ENCODE assay signal across 20 cellular contexts in genomic region chr7:108045669-108046068, GRCh38. TPM values are rescaled to one million over a fixed set of nuclear protein-coding genes. Genes with fewer than 3 reads are reported as not detected.
DNase-seq lines count a peak whose midpoint lies in the region; ATAC-seq and TF ChIP-seq lines count a peak whose summit lies in the region.
"Had no signal": no experiment of that assay in that cellular context is flagged by ENCODE, and none has a peak within 500 bp of the region (broad histone marks: within the 10 kb centered on the region; RNA-seq: fewer than 3 reads in every experiment).

No MANE protein-coding gene starts in this region.

- H3K36me3 Mint-ChIP-seq in type B pancreatic cell, result no peaks in the 10 kb centered on the region

- no peaks in the 10 kb centered on the region for H3K27me3 ChIP-seq in right atrium auricular region
- H3K27me3 ChIP-seq: BLaER1 treated with 17β-estradiol and CSF1 and Interleukin-3, amounts not matched to agents 10 nM and 100 nM had no signal

- WGBS in mesodermal cell (ENCODE audit: insufficient coverage in 2 of 2), 2 experiments, result 100% methylated on average over 1 of the region's 1 CpG

- H3K27ac ChIP-seq in right atrium auricular region (peak overlapping the region in 1 of 2 donors; percentile 11), mesodermal cell (ENCODE audit: low read depth, low read length, severe bottlenecking) (peak overlapping the region; percentile 4)
- H3K27ac ChIP-seq: BLaER1 treated with 17β-estradiol and CSF1 and Interleukin-3, amounts not matched to agents 10 nM and 100 nM had no signal

- intact Hi-C loops in left ventricle myocardium superior (cut with micrococcal nuclease), result no loop called here

- peak overlapping the region; percentile 6 for H3K27ac Mint-ChIP-seq in type B pancreatic cell
- H3K27ac Mint-ChIP-seq: activated T-cell treated with anti-CD3 and anti-CD28 coated beads, Interleukin-2, amount 50 U/mL, for 24 hours had no signal

- H3K9me3 ChIP-seq in right atrium auricular region, result no peaks in the 10 kb centered on the region
- H3K9me3 ChIP-seq in mesodermal cell (ENCODE audit: control insufficient read depth, low read length), result no peaks in the 10 kb centered on the region
- H3K9me3 ChIP-seq: BLaER1 treated with 17β-estradiol and CSF1 and Interleukin-3, amounts not matched to agents 10 nM and 100 nM had no signal

- no peak overlapping the region for H3K4me3 Mint-ChIP-seq in type B pancreatic cell
- H3K4me3 Mint-ChIP-seq: activated T-cell treated with anti-CD3 and anti-CD28 coated beads, Interleukin-2, amount 50 U/mL, for 24 hours had no signal

- no peak overlapping the region for H3K4me3 ChIP-seq in right atrium auricular region
- H3K4me3 ChIP-seq in mesodermal cell (ENCODE audit: extremely low read depth, insufficient read depth, low read length, poor library complexity, severe bottlenecking), result no peak overlapping the region
- H3K4me3 ChIP-seq: BLaER1 treated with 17β-estradiol and CSF1 and Interleukin-3, amounts not matched to agents 10 nM and 100 nM; GM12878 had no signal

- H3K36me3 ChIP-seq in right atrium auricular region, result no peaks in the 10 kb centered on the region
- no peaks in the 10 kb centered on the region for H3K36me3 ChIP-seq in mesodermal cell (ENCODE audit: control insufficient read depth, insufficient read depth, low read length)
- H3K36me3 ChIP-seq: BLaER1 treated with 17β-estradiol and CSF1 and Interleukin-3, amounts not matched to agents 10 nM and 100 nM had no signal

- in situ Hi-C loops in KBM-7 (cut with MboI; ENCODE audit: low pct_unique_long_range_greater_than_20kb, low sequenced_read_pairs), result no loop called here

- no peak for TF ChIP-seq CTCF in right atrium auricular region (IDR thresholded peaks at IDR 0.05)
- TF ChIP-seq CTCF in type B pancreatic cell (conservative IDR thresholded peaks at IDR 0.05), result no peak

- no peaks in the 10 kb centered on the region for H3K9me3 Mint-ChIP-seq in type B pancreatic cell
- H3K9me3 Mint-ChIP-seq: activated T-cell treated with anti-CD3 and anti-CD28 coated beads, Interleukin-2, amount 50 U/mL, for 24 hours had no signal

- H3K4me1 ChIP-seq in right atrium auricular region (no peaks in the 10 kb centered on the region), mesodermal cell (ENCODE audit: control insufficient read depth, insufficient read depth, low read length, poor library complexity, severe bottlenecking) (no peaks in the 10 kb centered on the region)

- ATAC-seq in left ventricle myocardium superior, result peak; percentile 22
- no peak for ATAC-seq in HG03159 (IDR thresholded peaks at IDR 0.05; ENCODE audit: unreplicated experiment)
- ATAC-seq: activated CD4-positive, CD25-positive, alpha-beta regulatory T cell treated with anti-CD3 and anti-CD28 coated beads, Interleukin-2, amount 50 U/mL, for 24 hours; GM12878; left lobe of liver had no signal

- H3K27me3 Mint-ChIP-seq in type B pancreatic cell, result no peaks in the 10 kb centered on the region

- DNase-seq in left ventricle myocardium superior, result no peak
- DNase-seq in right atrium auricular region (ENCODE audit: low spot score), result no peak
- DNase-seq in fibroblast of gingiva (ENCODE audit: low read depth), result peak; percentile 94
- no peak for DNase-seq in type B pancreatic cell (ENCODE audit: extremely low spot score, unreplicated experiment)
- no peak for DNase-seq in KBM-7
- DNase-seq in NCI-H128 (lab: John Stamatoyannopoulos, UW; ENCODE audit: unreplicated experiment), result no peak
- DNase-seq: activated T-cell treated with anti-CD3 and anti-CD28 coated beads, Interleukin-2, amount 50 U/mL, for 24 hours; amniotic stem cell; caudate nucleus; DND-41; NCI-H1092 treated with DMSO at 0.1 percent for 48 hours; NCI-H2081; NCI-H446; OCI-M1 had no signal

- H3K4me1 Mint-ChIP-seq in type B pancreatic cell (ENCODE audit: unreplicated experiment), result peaks cover 12% of the 10 kb centered on the region

RNA-seq across cellular contexts. Expression of gene LAMB1, which starts 42.7 kb away (rescaled TPM):
- total RNA-seq in left ventricle myocardium superior, result 56.1 TPM
- 10 to 100 TPM; 52.2 to 60.7 TPM for total RNA-seq in right atrium auricular region
- 263 TPM for polyA plus RNA-seq in mesodermal cell (2013, experiment 1 of 2)
- polyA plus RNA-seq in mesodermal cell (2013, experiment 2 of 2), result 252 TPM
- 141 and 226 TPM in 2 replicates for total RNA-seq in type B pancreatic cell (ENCODE audit: low replicate concordance)
